25 cellular contexts compared by ENCODE assay signal in the genomic region with DNA sequence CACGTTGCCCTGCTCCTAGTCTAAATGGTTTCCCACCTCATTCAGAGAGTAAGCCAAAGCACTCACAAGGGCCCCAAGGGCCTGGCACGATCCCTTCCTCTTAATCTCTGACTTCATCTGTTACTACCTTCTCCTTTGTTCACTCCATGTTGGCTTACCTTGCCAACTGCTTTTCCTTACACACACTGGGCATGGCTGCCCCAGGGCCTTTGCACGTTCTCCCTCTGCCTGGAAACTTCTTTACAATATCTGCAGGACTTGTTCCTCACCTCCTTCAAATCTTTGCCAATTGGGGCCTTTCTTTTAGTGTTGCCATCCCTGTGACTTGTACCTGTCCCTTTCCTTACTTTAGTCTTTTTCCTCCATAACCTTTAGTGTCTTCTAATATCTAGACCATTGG.
"Had no signal": no experiment of that assay in that cellular context is flagged by ENCODE, and none has a peak within 500 bp of the region (broad histone marks: within the 10 kb centered on the region; RNA-seq: fewer than 3 reads in every experiment).

No MANE protein-coding gene starts in this region.

- H3K36me3 ChIP-seq: neural progenitor cell, ovary, right lobe of liver, sigmoid colon, stomach, thoracic aorta, thyroid gland, upper lobe of left lung, vagina had no signal

- FAIRE-seq: small intestine, urothelium cell line had no signal

- H3K4me2 ChIP-seq: neural progenitor cell had no signal

- ATAC-seq: psoas muscle; right cardiac atrium; right lobe of liver; stimulated activated effector memory CD8-positive, alpha-beta T cell treated with anti-CD3 and anti-CD28 coated beads, Interleukin-12 subunit alpha, Interleukin-12 subunit beta, amount 100 ng/mL, for 72 hours; stimulated activated naive B cell treated with anti-CD40 and anti-IgM and Interleukin-4, amounts not matched to agents 10 μg/mL and 1 μg/mL and 100 μg/mL, for 72 hours had no signal

- H3K27me3 ChIP-seq: neural progenitor cell, ovary, right lobe of liver, sigmoid colon, stomach, thyroid gland, tibial nerve, upper lobe of left lung, vagina had no signal

- H3K9me3 ChIP-seq: ovary, right lobe of liver, thoracic aorta, thyroid gland, vagina had no signal

- H3K4me1 ChIP-seq: psoas muscle, right lobe of liver, thyroid gland had no signal

- H3K4me3 ChIP-seq: neural progenitor cell, ovary, psoas muscle, right lobe of liver, sigmoid colon, stomach, thoracic aorta, thyroid gland, tibial nerve, upper lobe of left lung, vagina had no signal

- DNase-seq: occipital lobe; ovary; posterior cingulate gyrus; psoas muscle; right cardiac atrium; right lobe of liver; sigmoid colon; small intestine; stimulated activated CD4-positive, alpha-beta T cell treated with anti-CD3 and anti-CD28 coated beads, Interleukin-15, amount 100 ng/mL, for 24 hours; stimulated activated CD4-positive, alpha-beta T cell treated with anti-CD3 and anti-CD28 coated beads, Interleukin-2, amount 100 ng/mL, for 24 hours; stimulated activated CD4-positive, alpha-beta T cell treated with anti-CD3 and anti-CD28 coated beads, Interleukin-2, amount 100 ng/mL, for 48 hours; stimulated activated CD4-positive, alpha-beta T cell treated with anti-CD3 and anti-CD28 coated beads, Interleukin-4, amount 100 ng/mL, for 24 hours; stimulated activated naive B cell treated with anti-CD40 and anti-IgM and Interleukin-4, amounts not matched to agents 10 μg/mL and 1 μg/mL and 100 μg/mL, for 72 hours; stimulated activated naive CD4-positive, alpha-beta T cell treated with Interleukin-2 at 50 U/mL for 16 hours; stomach; thyroid gland; trophoblast cell; upper lobe of left lung had no signal

- H3K79me2 ChIP-seq: parathyroid adenoma had no signal

- H3K27ac ChIP-seq: neural progenitor cell, ovary, parathyroid adenoma, psoas muscle, right lobe of liver, stomach, thyroid gland, tibial nerve, upper lobe of left lung, vagina had no signal

- H3K9ac ChIP-seq: neural progenitor cell, parathyroid adenoma had no signal

- H2AFZ ChIP-seq: neural progenitor cell, parathyroid adenoma had no signal
